In genomic region chr6:26439151-26439550, GRCh38 we compare ENCODE assay signal across 11 cellular contexts. TPM values are rescaled to one million over a fixed set of nuclear protein-coding genes. Genes with fewer than 3 reads are reported as not detected.
DNase-seq lines count a peak whose midpoint lies in the region; ATAC-seq and TF ChIP-seq lines count a peak whose summit lies in the region.
"Had no signal": no experiment of that assay in that cellular context is flagged by ENCODE, and none has a peak within 500 bp of the region (broad histone marks: within the 10 kb centered on the region; RNA-seq: fewer than 3 reads in every experiment).

No MANE protein-coding gene starts in this region.

- peak; percentile 18 for DNase-seq in activated CD4-positive, alpha-beta T cell treated with anti-CD3 and anti-CD28 coated beads, Interleukin-2, amount 10 ng/mL, durations not matched to agents 7 days and 5 days
- DNase-seq in activated CD4-positive, alpha-beta T cell treated with anti-CD3 and anti-CD28 coated beads, Interleukin-2, amount 50 U/mL, for 48 hours, result no peak
- no peak for DNase-seq in activated CD8-positive, alpha-beta T cell treated with anti-CD3 and anti-CD28 coated beads, Interleukin-2, amount 10 ng/mL, durations not matched to agents 7 days and 5 days
- DNase-seq in hepatocyte (ENCODE audit: low spot score), result no peak
- DNase-seq in suprapubic skin (ENCODE audit: low spot score in 2 of 2), result no peak
- DNase-seq in NAMALWA (ENCODE audit: low spot score), result no peak
- DNase-seq in NCI-H69 (lab: John Stamatoyannopoulos, UW), result no peak
- DNase-seq: ACHN, mesendoderm, NCI-H1105 had no signal

- H2AFZ ChIP-seq in hepatocyte, result peak overlapping the region; percentile 61

- H3K4me3 ChIP-seq in hepatocyte, result no peak overlapping the region
- H3K4me3 ChIP-seq in suprapubic skin, result peak overlapping the region; percentile 52

- 97% methylated on average over 3 of the region's 3 CpGs for WGBS in hepatocyte (ENCODE audit: low lambda C conversion rate, missing lambda C conversion rate)
- 59% methylated on average over 3 of the region's 3 CpGs for WGBS in suprapubic skin

- H3K9me3 ChIP-seq in hepatocyte (ENCODE audit: low read depth) (no peaks in the 10 kb centered on the region), suprapubic skin (no peaks in the 10 kb centered on the region)

- no peak for TF ChIP-seq EP300 in suprapubic skin (IDR thresholded peaks at IDR 0.05)

- H3K4me2 ChIP-seq in hepatocyte, result no peak overlapping the region

- H3K4me1 ChIP-seq in hepatocyte (ENCODE audit: insufficient read depth) (no peaks in the 10 kb centered on the region), suprapubic skin (peaks cover 29% of the 10 kb centered on the region)

- no peaks in the 10 kb centered on the region for H3K79me2 ChIP-seq in hepatocyte

- peaks cover 6% of the 10 kb centered on the region for H3K9me3 Mint-ChIP-seq in activated CD4-positive, alpha-beta T cell treated with anti-CD3 and anti-CD28 coated beads, Interleukin-2, amount 10 ng/mL, durations not matched to agents 7 days and 5 days
- H3K9me3 Mint-ChIP-seq in activated CD8-positive, alpha-beta T cell treated with anti-CD3 and anti-CD28 coated beads, Interleukin-2, amount 10 ng/mL, durations not matched to agents 7 days and 5 days (ENCODE audit: insufficient read depth), result peaks cover 5% of the 10 kb centered on the region

- H3K36me3 ChIP-seq in hepatocyte (replicated peaks; ENCODE audit: insufficient read depth, low read depth), result no peaks in the 10 kb centered on the region
- no peaks in the 10 kb centered on the region for H3K36me3 ChIP-seq in suprapubic skin

- POLR2A ChIA-PET in activated CD4-positive, alpha-beta T cell treated with anti-CD3 and anti-CD28 coated beads, Interleukin-2, amount 10 ng/mL, durations not matched to agents 7 days and 5 days (lab: Charles Lee), result no interaction called here
- POLR2A ChIA-PET in activated CD8-positive, alpha-beta T cell treated with anti-CD3 and anti-CD28 coated beads, Interleukin-2, amount 10 ng/mL, durations not matched to agents 7 days and 5 days (lab: Charles Lee), result no interaction called here

- peak overlapping the region; percentile 97 for H3K27ac Mint-ChIP-seq in activated CD4-positive, alpha-beta T cell treated with anti-CD3 and anti-CD28 coated beads, Interleukin-2, amount 10 ng/mL, durations not matched to agents 7 days and 5 days
- peak overlapping the region; percentile 93 for H3K27ac Mint-ChIP-seq in activated CD8-positive, alpha-beta T cell treated with anti-CD3 and anti-CD28 coated beads, Interleukin-2, amount 10 ng/mL, durations not matched to agents 7 days and 5 days

- H3K4me1 Mint-ChIP-seq in activated CD4-positive, alpha-beta T cell treated with anti-CD3 and anti-CD28 coated beads, Interleukin-2, amount 10 ng/mL, durations not matched to agents 7 days and 5 days, result peaks cover 39% of the 10 kb centered on the region
- peaks cover 30% of the 10 kb centered on the region for H3K4me1 Mint-ChIP-seq in activated CD8-positive, alpha-beta T cell treated with anti-CD3 and anti-CD28 coated beads, Interleukin-2, amount 10 ng/mL, durations not matched to agents 7 days and 5 days (ENCODE audit: low read depth)

- H3K9me2 ChIP-seq in hepatocyte (replicated peaks; ENCODE audit: insufficient read depth), result no peaks in the 10 kb centered on the region

- H3K27ac ChIP-seq in hepatocyte (peak overlapping the region; percentile 71), suprapubic skin (peak overlapping the region; percentile 83)

- TF ChIP-seq POLR2A in suprapubic skin (IDR thresholded peaks at IDR 0.05), result no peak

- no peaks in the 10 kb centered on the region for H4K20me1 ChIP-seq in hepatocyte (ENCODE audit: insufficient read depth, poor library complexity, severe bottlenecking)

- TF ChIP-seq CTCF in hepatocyte (IDR thresholded peaks at IDR 0.05; ENCODE audit: poor library complexity), result no peak
- TF ChIP-seq CTCF in suprapubic skin (IDR thresholded peaks at IDR 0.05), result no peak

- peak overlapping the region; percentile 88 for H3K4me3 Mint-ChIP-seq in activated CD4-positive, alpha-beta T cell treated with anti-CD3 and anti-CD28 coated beads, Interleukin-2, amount 10 ng/mL, durations not matched to agents 7 days and 5 days
- peak overlapping the region; percentile 86 for H3K4me3 Mint-ChIP-seq in activated CD8-positive, alpha-beta T cell treated with anti-CD3 and anti-CD28 coated beads, Interleukin-2, amount 10 ng/mL, durations not matched to agents 7 days and 5 days

- ATAC-seq in activated CD8-positive, alpha-beta T cell treated with anti-CD3 and anti-CD28 coated beads, Interleukin-2, amount 10 ng/mL, durations not matched to agents 7 days and 5 days, result no peak
- no peak for ATAC-seq in HG02970 (IDR thresholded peaks at IDR 0.05; ENCODE audit: low FRiP score, unreplicated experiment)

- peaks cover 7% of the 10 kb centered on the region for H3K36me3 Mint-ChIP-seq in activated CD4-positive, alpha-beta T cell treated with anti-CD3 and anti-CD28 coated beads, Interleukin-2, amount 10 ng/mL, durations not matched to agents 7 days and 5 days (ENCODE audit: low read depth)
- peaks cover 30% of the 10 kb centered on the region for H3K36me3 Mint-ChIP-seq in activated CD8-positive, alpha-beta T cell treated with anti-CD3 and anti-CD28 coated beads, Interleukin-2, amount 10 ng/mL, durations not matched to agents 7 days and 5 days (ENCODE audit: low read depth)

- H3K27me3 ChIP-seq in hepatocyte (no peaks in the 10 kb centered on the region), suprapubic skin (no peaks in the 10 kb centered on the region)

- CTCF ChIA-PET in activated CD4-positive, alpha-beta T cell treated with anti-CD3 and anti-CD28 coated beads, Interleukin-2, amount 10 ng/mL, durations not matched to agents 7 days and 5 days (lab: Charles Lee), result no interaction called here
- CTCF ChIA-PET in activated CD8-positive, alpha-beta T cell treated with anti-CD3 and anti-CD28 coated beads, Interleukin-2, amount 10 ng/mL, durations not matched to agents 7 days and 5 days (lab: Charles Lee), result interaction anchor here (2.1 kb wide), 1 partner anchor 98 kb away, joined by 7 read pairs; no protein-coding TSS in a partner anchor

- H3K27me3 Mint-ChIP-seq in activated CD4-positive, alpha-beta T cell treated with anti-CD3 and anti-CD28 coated beads, Interleukin-2, amount 10 ng/mL, durations not matched to agents 7 days and 5 days, result no peaks in the 10 kb centered on the region
- no peaks in the 10 kb centered on the region for H3K27me3 Mint-ChIP-seq in activated CD8-positive, alpha-beta T cell treated with anti-CD3 and anti-CD28 coated beads, Interleukin-2, amount 10 ng/mL, durations not matched to agents 7 days and 5 days (ENCODE audit: low read depth)

RNA-seq across cellular contexts. Expression of gene BTN3A3, which starts 1.2 kb away (rescaled TPM):
- 10 to 100 TPM; 58.5 to 65.3 TPM for total RNA-seq in activated CD4-positive, alpha-beta T cell treated with anti-CD3 and anti-CD28 coated beads, Interleukin-2, amount 10 ng/mL, durations not matched to agents 7 days and 5 days
- 10 to 100 TPM; 43.8 to 47.0 TPM for total RNA-seq in activated CD8-positive, alpha-beta T cell treated with anti-CD3 and anti-CD28 coated beads, Interleukin-2, amount 10 ng/mL, durations not matched to agents 7 days and 5 days
- 3.8 and 7.5 TPM in 2 replicates for total RNA-seq in hepatocyte
- 3.9 and 4.3 TPM in 2 replicates for polyA plus RNA-seq in hepatocyte
- 10 to 100 TPM in 3 of 4 donors, 1 to 10 TPM in 1; 9.5 to 19.2 (median 12.2) TPM for total RNA-seq in suprapubic skin

RNA-seq across cellular contexts. Expression of gene BTN2A1, which starts 18.6 kb away (rescaled TPM):
- total RNA-seq in activated CD4-positive, alpha-beta T cell treated with anti-CD3 and anti-CD28 coated beads, Interleukin-2, amount 10 ng/mL, durations not matched to agents 7 days and 5 days, result 10 to 100 TPM; 33.7 to 34.3 TPM
- total RNA-seq in activated CD8-positive, alpha-beta T cell treated with anti-CD3 and anti-CD28 coated beads, Interleukin-2, amount 10 ng/mL, durations not matched to agents 7 days and 5 days, result 10 to 100 TPM; 22.4 to 23.6 TPM
- total RNA-seq in hepatocyte, result 20.0 and 21.4 TPM in 2 replicates
- polyA plus RNA-seq in hepatocyte, result 14.9 and 17.9 TPM in 2 replicates
- 10 to 100 TPM in 2 of 4 donors, 1 to 10 TPM in 2; 9.1 to 31.9 (median 12.9) TPM for total RNA-seq in suprapubic skin

RNA-seq across cellular contexts. Expression of gene BTN3A1, which starts 37.1 kb away (rescaled TPM):
- 10 to 100 TPM; 87.9 to 94.0 TPM for total RNA-seq in activated CD4-positive, alpha-beta T cell treated with anti-CD3 and anti-CD28 coated beads, Interleukin-2, amount 10 ng/mL, durations not matched to agents 7 days and 5 days
- total RNA-seq in activated CD8-positive, alpha-beta T cell treated with anti-CD3 and anti-CD28 coated beads, Interleukin-2, amount 10 ng/mL, durations not matched to agents 7 days and 5 days, result 10 to 100 TPM; 45.6 to 47.9 TPM
- total RNA-seq in hepatocyte (18.4 and 20.4 TPM in 2 replicates), suprapubic skin (10 to 100 TPM; 11.4 to 28.1 (median 14.5) TPM)
- 10.9 and 12.9 TPM in 2 replicates for polyA plus RNA-seq in hepatocyte

RNA-seq across cellular contexts. Expression of gene BTN2A2, which starts 56.2 kb away (rescaled TPM):
- total RNA-seq in activated CD4-positive, alpha-beta T cell treated with anti-CD3 and anti-CD28 coated beads, Interleukin-2, amount 10 ng/mL, durations not matched to agents 7 days and 5 days, result 10 to 100 TPM; 12.4 to 12.7 TPM
- total RNA-seq in activated CD8-positive, alpha-beta T cell treated with anti-CD3 and anti-CD28 coated beads, Interleukin-2, amount 10 ng/mL, durations not matched to agents 7 days and 5 days, result 10 to 100 TPM; 10.3 to 11.4 TPM
- total RNA-seq in hepatocyte, result 12.8 and 17.3 TPM in 2 replicates
- 8.2 and 10.6 TPM in 2 replicates for polyA plus RNA-seq in hepatocyte
- 10 to 100 TPM in 2 of 4 donors, 1 to 10 TPM in 2; 6.7 to 27.6 (median 11.5) TPM for total RNA-seq in suprapubic skin
